In the genomic region with DNA sequence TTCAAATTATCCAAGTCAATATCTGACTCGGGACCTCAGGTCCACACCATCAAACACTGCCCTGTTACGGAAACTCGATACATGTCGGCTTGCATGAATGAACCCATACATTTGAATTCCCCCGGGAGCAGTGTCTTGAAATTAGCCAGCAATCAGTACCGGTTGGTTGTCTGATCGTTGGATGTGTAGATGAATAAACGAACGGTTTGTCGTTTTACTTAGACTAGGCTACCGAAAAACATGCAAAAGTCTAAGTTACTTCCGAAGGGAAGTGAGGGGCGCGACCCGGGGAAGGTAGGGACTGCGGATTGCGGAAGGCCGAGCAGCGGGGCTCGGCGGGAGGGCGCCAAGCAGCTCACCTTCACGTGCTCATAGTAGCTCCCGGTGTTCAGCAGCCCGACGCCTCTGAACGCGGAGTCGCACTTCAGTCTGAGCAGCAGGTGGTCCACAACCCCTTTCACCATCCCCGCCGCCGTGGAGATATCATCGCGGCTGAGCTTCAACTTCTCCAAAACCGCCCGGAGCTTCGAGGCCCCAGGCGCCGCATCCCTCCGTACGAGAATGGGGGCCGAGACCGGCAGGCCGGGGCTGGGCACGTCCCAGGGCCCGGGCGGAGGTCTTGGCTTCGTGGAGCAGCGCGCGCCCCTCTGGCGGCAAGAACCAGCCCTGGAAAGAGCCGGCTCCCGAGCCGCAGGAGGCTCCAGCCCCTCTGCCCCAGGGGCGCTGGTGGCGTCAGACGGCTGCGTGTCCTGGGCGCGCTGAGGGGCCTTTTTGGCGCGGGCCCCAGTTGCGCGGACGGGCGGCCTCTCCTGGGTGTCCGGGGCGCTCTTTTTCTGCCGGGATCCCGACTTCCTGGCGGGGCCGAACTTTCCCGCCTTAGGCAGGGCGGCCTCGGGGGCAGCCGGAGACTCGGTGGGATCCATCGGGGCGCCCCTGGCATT, we compare ENCODE assay signal across 7 cellular contexts. TPM values are rescaled to one million over a fixed set of nuclear protein-coding genes. Genes with fewer than 3 reads are reported as not detected.
A peak's percentile ranks its signal among the peaks of the same experiment; 100 is the strongest.
DNase-seq lines count a peak whose midpoint lies in the region; ATAC-seq lines count a peak whose summit lies in the region.

No MANE protein-coding gene starts in this region.

- peak overlapping the region; percentile 47 for H4K8ac ChIP-seq in mesenchymal stem cell (ENCODE audit: low read length)

- peak overlapping the region; percentile 88 for H3K27ac ChIP-seq in effector memory CD4-positive, alpha-beta T cell (ENCODE audit: insufficient read depth, low read length, poor library complexity, severe bottlenecking)
- no peak overlapping the region for H3K27ac ChIP-seq in mesenchymal stem cell (ENCODE audit: low read length, poor library complexity, severe bottlenecking)

- ATAC-seq in GM18519 (IDR thresholded peaks at IDR 0.05; ENCODE audit: low FRiP score, unreplicated experiment), result peak; percentile 44
- peak; percentile 48 for ATAC-seq in HG02870 (IDR thresholded peaks at IDR 0.05; ENCODE audit: unreplicated experiment)

- H3K23ac ChIP-seq in mesenchymal stem cell (ENCODE audit: low read length in 2 of 2), result no peak overlapping the region

- peak overlapping the region; percentile 6 for H2AFZ ChIP-seq in mesenchymal stem cell (ENCODE audit: low read depth, low read length)

- H2BK12ac ChIP-seq in mesenchymal stem cell (ENCODE audit: low read length in 2 of 2), result no peak overlapping the region

- H3K36me3 ChIP-seq in effector memory CD4-positive, alpha-beta T cell (ENCODE audit: control insufficient read depth, insufficient read depth, low read length), result no peaks in the 10 kb centered on the region
- no peaks in the 10 kb centered on the region for H3K36me3 ChIP-seq in mesenchymal stem cell (ENCODE audit: control insufficient read depth in 1 of 2, insufficient read depth in 2 of 2, low read depth in 1 of 2, low read length in 2 of 2)

- H3K14ac ChIP-seq in mesenchymal stem cell (ENCODE audit: low read length in 2 of 2), result no peak overlapping the region

- H3K27me3 ChIP-seq in effector memory CD4-positive, alpha-beta T cell (replicated peaks; ENCODE audit: control insufficient read depth, insufficient read depth, low read length, poor library complexity, severe bottlenecking), result no peaks in the 10 kb centered on the region
- H3K27me3 ChIP-seq in mesenchymal stem cell (ENCODE audit: control insufficient read depth in 1 of 2, insufficient read depth in 1 of 2, low read length in 2 of 2), result no peaks in the 10 kb centered on the region

- peak overlapping the region in 1 of 2 experiments; percentile 19 for H3K18ac ChIP-seq in mesenchymal stem cell (ENCODE audit: low read depth in 1 of 2, low read length in 2 of 2)

- H3K4me2 ChIP-seq in mesenchymal stem cell (ENCODE audit: low read length, poor library complexity, severe bottlenecking), result no peak overlapping the region

- peaks cover 3% of the 10 kb centered on the region for H3K4me1 ChIP-seq in effector memory CD4-positive, alpha-beta T cell (ENCODE audit: control insufficient read depth, insufficient read depth, low read length, poor library complexity, severe bottlenecking)
- no peaks in the 10 kb centered on the region for H3K4me1 ChIP-seq in mesenchymal stem cell (ENCODE audit: control insufficient read depth, insufficient read depth, low read depth, low read length)

- H4K91ac ChIP-seq in mesenchymal stem cell (ENCODE audit: low read length), result no peak overlapping the region

- WGBS in mesenchymal stem cell, result 54% methylated on average over 80 of the region's 80 CpGs

- no peaks in the 10 kb centered on the region for H3K9me3 ChIP-seq in effector memory CD4-positive, alpha-beta T cell (ENCODE audit: control insufficient read depth, low read length)
- no peaks in the 10 kb centered on the region for H3K9me3 ChIP-seq in mesenchymal stem cell (ENCODE audit: control insufficient read depth, low read length)

- H2BK15ac ChIP-seq in mesenchymal stem cell (ENCODE audit: low read depth, poor library complexity, severe bottlenecking), result peak overlapping the region; percentile 84

- no peak overlapping the region for H2BK5ac ChIP-seq in mesenchymal stem cell (ENCODE audit: low read depth, low read length, poor library complexity, severe bottlenecking)

- no peak overlapping the region for H2AK5ac ChIP-seq in mesenchymal stem cell (ENCODE audit: low read length, severe bottlenecking)

- H3K4ac ChIP-seq in mesenchymal stem cell (ENCODE audit: low read depth in 1 of 2, low read length in 2 of 2), result peak overlapping the region in 1 of 2 experiments; percentile 73

- peak overlapping the region; percentile 89 for H3K9ac ChIP-seq in mesenchymal stem cell (ENCODE audit: low read length)

- H3K4me3 ChIP-seq in effector memory CD4-positive, alpha-beta T cell (ENCODE audit: insufficient read depth, low read depth, low read length, poor library complexity, severe bottlenecking), result peak overlapping the region; percentile 92
- peak overlapping the region in 1 of 2 experiments; percentile 80 for H3K4me3 ChIP-seq in mesenchymal stem cell (ENCODE audit: insufficient read depth in 1 of 2, low read depth in 1 of 2, low read length in 2 of 2)

- H2BK120ac ChIP-seq in mesenchymal stem cell (ENCODE audit: low read depth, low read length), result no peak overlapping the region

- DNase-seq in NCI-H2171 treated with DMSO at 0.1 percent for 48 hours (lab: John Stamatoyannopoulos, UW) (peak; percentile 41), mesenchymal stem cell (peak; percentile 26)
- peak; percentile 49 to 60 for DNase-seq in activated CD4-positive, alpha-beta T cell treated with anti-CD3 and anti-CD28 coated beads, Interleukin-2, amount 50 U/mL, for 48 hours
- DNase-seq in effector memory CD4-positive, alpha-beta T cell, result peak; percentile 6 to 24 (median 22)
- DNase-seq in stimulated activated CD8-positive, alpha-beta memory T cell treated with anti-CD3 and anti-CD28 coated beads, Interleukin-7, amount 100 ng/mL, for 4 hours (ENCODE audit: low read depth in 2 of 2), result peak; percentile 11 to 26

- no peaks in the 10 kb centered on the region for H3K79me1 ChIP-seq in mesenchymal stem cell (replicated peaks; ENCODE audit: low read length, poor library complexity, severe bottlenecking)

RNA-seq across cellular contexts. Expression of gene CGAS, which starts 0.7 kb away (rescaled TPM):
- polyA plus RNA-seq in mesenchymal stem cell (2013, experiment 1 of 2), result 1.3 TPM
- 1.4 TPM for polyA plus RNA-seq in mesenchymal stem cell (2013, experiment 2 of 2)

RNA-seq across cellular contexts. Expression of gene MTO1, which starts 10.1 kb away (rescaled TPM):
- polyA plus RNA-seq in mesenchymal stem cell (2013, experiment 1 of 2), result 13.7 TPM
- 13.6 TPM for polyA plus RNA-seq in mesenchymal stem cell (2013, experiment 2 of 2)

RNA-seq across cellular contexts. Expression of gene DDX43, which starts 56.8 kb away (rescaled TPM):
- not detected for polyA plus RNA-seq in mesenchymal stem cell (2013, experiment 1 of 2)
- polyA plus RNA-seq in mesenchymal stem cell (2013, experiment 2 of 2), result not detected
